In genomic region chr1:186980400-186980799, GRCh38 we compare ENCODE assay signal across 26 cellular contexts.
"Had no signal": no experiment of that assay in that cellular context is flagged by ENCODE, and none has a peak within 500 bp of the region (broad histone marks: within the 10 kb centered on the region; RNA-seq: fewer than 3 reads in every experiment).

No MANE protein-coding gene starts in this region.

- H3K36me3 Mint-ChIP-seq: naive thymus-derived CD8-positive, alpha-beta T cell had no signal

- H3K4me1 ChIP-seq: prostate gland, right atrium auricular region, thyroid gland had no signal

- H3K9me3 ChIP-seq: gastroesophageal sphincter, heart left ventricle, left lung, mucosa of descending colon, prostate gland, right atrium auricular region, stomach, thyroid gland had no signal

- H3K36me3 ChIP-seq: gastroesophageal sphincter, left lung, prostate gland, right atrium auricular region, stomach, thyroid gland had no signal

- H3K4me3 Mint-ChIP-seq: mesothelial cell of epicardium; naive thymus-derived CD8-positive, alpha-beta T cell; nephron progenitor cell had no signal

- H3K4me3 ChIP-seq: dorsolateral prefrontal cortex, gastroesophageal sphincter, heart left ventricle, hepatocyte, left lung, mucosa of descending colon, prostate gland, right atrium auricular region, smooth muscle cell, stomach, thyroid gland had no signal

- H3K27me3 ChIP-seq: dorsolateral prefrontal cortex, gastroesophageal sphincter, heart left ventricle, hepatocyte, left lung, right atrium auricular region, stomach, thyroid gland had no signal

- H3K4me1 Mint-ChIP-seq: naive thymus-derived CD8-positive, alpha-beta T cell; nephron progenitor cell had no signal

- H3K4me2 ChIP-seq: hepatocyte, smooth muscle cell had no signal

- H3K9me3 Mint-ChIP-seq: naive thymus-derived CD8-positive, alpha-beta T cell; nephron progenitor cell had no signal

- ATAC-seq: gastroesophageal sphincter; heart left ventricle; left cardiac atrium; left lung; mucosa of descending colon; naive thymus-derived CD8-positive, alpha-beta T cell; sciatic nerve had no signal

- H2AFZ ChIP-seq: hepatocyte had no signal

- DNase-seq: cortex of kidney; dorsolateral prefrontal cortex; effector CD4-positive, alpha-beta T cell; foreskin fibroblast; heart left ventricle; left cardiac atrium; left lung; mesenchymal stem cell; mucosa of descending colon; naive thymus-derived CD8-positive, alpha-beta T cell; nephron progenitor cell; nucleus accumbens; stimulated activated CD4-positive, alpha-beta T cell treated with anti-CD3 and anti-CD28 coated beads, Interleukin-12 subunit alpha, Interleukin-12 subunit beta, amount 100 ng/mL, for 4 hours; stimulated activated CD4-positive, alpha-beta T cell treated with anti-CD3 and anti-CD28 coated beads, Interleukin-1b, Interleukin-23, amount 100 ng/mL, for 48 hours; stimulated activated CD4-positive, alpha-beta T cell treated with anti-CD3 and anti-CD28 coated beads, Interleukin-4, amount 100 ng/mL, for 1 hour; stimulated activated CD8-positive, alpha-beta memory T cell treated with anti-CD3 and anti-CD28 coated beads, Interleukin-4, amount 100 ng/mL, for 48 hours; stimulated activated naive CD4-positive, alpha-beta T cell treated with Interleukin-2 at 50 U/mL for 16 hours; stomach; thyroid gland had no signal

- H3K27ac Mint-ChIP-seq: mesothelial cell of epicardium; naive thymus-derived CD8-positive, alpha-beta T cell; nephron progenitor cell had no signal

- H3K79me2 ChIP-seq: hepatocyte had no signal

- H3K27ac ChIP-seq: dorsolateral prefrontal cortex, gastroesophageal sphincter, heart left ventricle, hepatocyte, left lung, prostate gland, right atrium auricular region, stomach, thyroid gland had no signal
